ENCODE assay signal across 8 cellular contexts in the genomic region with DNA sequence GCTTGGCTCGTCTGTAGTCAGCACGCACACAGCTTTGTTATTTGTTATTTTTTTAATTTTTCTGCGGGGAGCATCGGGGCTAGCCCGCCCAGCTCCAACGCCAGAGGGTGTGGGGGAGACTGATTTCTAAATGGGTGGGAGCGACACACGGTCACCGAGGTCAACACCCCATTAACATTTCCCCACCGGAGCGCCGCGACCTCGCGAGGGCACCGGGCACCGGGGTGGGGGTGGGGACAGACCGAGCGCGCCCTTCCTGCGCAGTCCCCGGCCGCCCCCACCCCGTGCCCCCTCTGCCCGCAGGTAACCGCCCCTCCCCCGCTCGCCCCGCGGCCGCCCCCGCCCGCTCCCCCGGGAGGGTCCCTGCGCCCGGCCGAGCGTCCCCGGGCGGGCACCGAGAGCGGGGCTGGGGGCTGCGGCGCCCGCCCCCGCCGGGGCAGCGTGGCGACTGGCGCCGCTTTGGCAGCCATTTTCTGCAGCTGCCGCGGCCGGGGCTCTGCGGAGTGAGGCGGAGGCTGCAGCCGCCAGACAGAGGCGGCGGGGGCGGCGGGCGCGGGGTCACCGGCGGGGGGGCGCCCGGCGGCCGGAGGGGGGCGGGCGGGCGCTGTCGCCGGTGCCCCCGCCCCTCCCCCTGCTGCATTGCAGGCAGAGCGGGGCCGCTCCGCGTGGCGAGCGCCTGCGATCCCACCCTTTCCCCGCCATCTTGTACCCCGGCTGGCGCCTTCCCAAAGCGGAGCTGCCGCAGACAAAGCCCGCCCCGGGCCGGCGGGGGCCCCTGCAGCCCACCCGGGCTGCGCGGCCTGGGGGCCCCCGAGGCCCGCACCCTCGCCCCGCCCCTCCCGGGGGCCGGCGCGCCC. TPM values are rescaled to one million over a fixed set of nuclear protein-coding genes. Genes with fewer than 3 reads are reported as not detected.
DNase-seq lines count a peak whose midpoint lies in the region; ATAC-seq and TF ChIP-seq lines count a peak whose summit lies in the region.

No MANE protein-coding gene starts in this region.

- TF ChIP-seq CTCF in Peyer's patch (IDR thresholded peaks at IDR 0.05) (no peak), esophagus muscularis mucosa (IDR thresholded peaks at IDR 0.05) (no peak), spleen (IDR thresholded peaks at IDR 0.05 in 8 of 11, conservative IDR thresholded peaks at IDR 0.05 in 3 of 11) (no peak)

- 4% methylated on average over 11 of the region's 102 CpGs for WGBS in esophagus muscularis mucosa
- 0 to 1% (median 1%) methylated on average over 26 to 102 of the region's 102 CpGs for whole genome bisulfite sequencing in spleen, 5 donors

- no peak for ATAC-seq in GM19324 (IDR thresholded peaks at IDR 0.05; ENCODE audit: low FRiP score, unreplicated experiment)

- H3K4me1 ChIP-seq in Peyer's patch: peaks cover 21 to 69% (median 48%) of the 10 kb centered on the region in 4 donors
- peaks cover 48 to 71% (median 62%) of the 10 kb centered on the region in 4 donors for H3K4me1 ChIP-seq in esophagus muscularis mucosa
- H3K4me1 ChIP-seq in spleen: peaks cover 31 to 70% (median 52%) of the 10 kb centered on the region in 6 donors

- peaks cover 0 to 78% of the 10 kb centered on the region in 2 donors for H3K27me3 ChIP-seq in Peyer's patch
- peaks cover 31 to 98% (median 71%) of the 10 kb centered on the region in 4 donors for H3K27me3 ChIP-seq in esophagus muscularis mucosa
- peaks cover 28 to 100% (median 90%) of the 10 kb centered on the region in 7 donors for H3K27me3 ChIP-seq in spleen (replicated peaks in 1 of 7)

- H3K36me3 ChIP-seq in Peyer's patch (no peaks in the 10 kb centered on the region), esophagus muscularis mucosa (no peaks in the 10 kb centered on the region), spleen (no peaks in the 10 kb centered on the region)

- H3K4me3 ChIP-seq in Peyer's patch: peak overlapping the region; percentile 11 to 57 (median 34)
- H3K4me3 ChIP-seq in esophagus muscularis mucosa: peak overlapping the region; percentile 38 to 60 (median 41)
- peak overlapping the region in 5 of 8 donors; percentile 14 to 68 (median 27) for H3K4me3 ChIP-seq in spleen

- H3K27ac ChIP-seq in Peyer's patch: peak overlapping the region in 1 of 4 donors; percentile 25
- H3K27ac ChIP-seq in esophagus muscularis mucosa (replicated peaks in 1 of 4): no peak overlapping the region
- no peak overlapping the region for H3K27ac ChIP-seq in spleen

- peak; percentile 49 for DNase-seq in NCI-H510A (lab: John Stamatoyannopoulos, UW)
- no peak for DNase-seq in NCI-H510A treated with DMSO at 0.1 percent for 48 hours (lab: John Stamatoyannopoulos, UW)
- DNase-seq in Peyer's patch: no peak
- no peak for DNase-seq in esophagus muscularis mucosa (ENCODE audit: extremely low spot score)
- no peak for DNase-seq in spleen
- no peak for DNase-seq in GM19240 (ENCODE audit: insufficient read length, low spot score)
- DNase-seq in NOMO-1 treated with DMSO at 0.1 percent for 48 hours (lab: John Stamatoyannopoulos, UW; ENCODE audit: unreplicated experiment): no peak

- TF ChIP-seq EP300 in esophagus muscularis mucosa (IDR thresholded peaks at IDR 0.05): no peak

- TF ChIP-seq POLR2A in Peyer's patch (IDR thresholded peaks at IDR 0.05): no peak
- no peak for TF ChIP-seq POLR2A in esophagus muscularis mucosa (IDR thresholded peaks at IDR 0.05; ENCODE audit: low read depth)
- no peak for TF ChIP-seq POLR2A in spleen (IDR thresholded peaks at IDR 0.05)

- H3K9me3 ChIP-seq in Peyer's patch (no peaks in the 10 kb centered on the region), esophagus muscularis mucosa (no peaks in the 10 kb centered on the region), spleen (no peaks in the 10 kb centered on the region)

- intact Hi-C loops in esophagus muscularis mucosa (cut with DNase I): no loop called here
- intact Hi-C loops in spleen (cut with DNase I; ENCODE audit: low total_unique reads): no loop called here

RNA-seq across cellular contexts. Expression of a gene that starts 16.3 kb away (rescaled TPM):
- 10 to 100 TPM in 1 of 4 donors, 1 to 10 TPM in 3; 2.5 to 14.9 (median 3.5) TPM for total RNA-seq in Peyer's patch
- total RNA-seq in esophagus muscularis mucosa: 1 to 10 TPM; 1.7 to 7.5 (median 2.6) TPM
- 1 to 10 TPM; 2.1 to 5.5 (median 3.2) TPM for total RNA-seq in spleen
- 1 to 10 TPM; 2.5 to 5.6 (median 4.5) TPM for polyA plus RNA-seq in spleen

RNA-seq across cellular contexts. Expression of a gene that starts 26.0 kb away (rescaled TPM):
- total RNA-seq in Peyer's patch (10 to 100 TPM in 2 of 4 donors, 1 to 10 TPM in 2; 4.9 to 19.0 (median 12.3) TPM), esophagus muscularis mucosa (10 to 100 TPM in 3 of 4 donors, 1 to 10 TPM in 1; 6.6 to 14.1 (median 12.3) TPM), spleen (10 to 100 TPM; 23.4 to 48.0 (median 27.9) TPM)
- 10 to 100 TPM; 12.3 to 19.0 (median 13.2) TPM for polyA plus RNA-seq in spleen

RNA-seq across cellular contexts. Expression of a gene that starts 35.2 kb away (rescaled TPM):
- total RNA-seq in Peyer's patch (under 1 TPM; 0.18 to 0.85 (median 0.81) TPM), esophagus muscularis mucosa (1 to 10 TPM in 3 of 4 donors, under 1 TPM in 1; 0.66 to 2.8 (median 1.5) TPM), spleen (1 to 10 TPM; 1.9 to 6.2 (median 3.5) TPM)
- polyA plus RNA-seq in spleen: 1 to 10 TPM in 2 of 3 donors, under 1 TPM in 1; 0.48 to 3.3 (median 1.4) TPM
